ENCODE assay signal across 19 cellular contexts in the genomic region with DNA sequence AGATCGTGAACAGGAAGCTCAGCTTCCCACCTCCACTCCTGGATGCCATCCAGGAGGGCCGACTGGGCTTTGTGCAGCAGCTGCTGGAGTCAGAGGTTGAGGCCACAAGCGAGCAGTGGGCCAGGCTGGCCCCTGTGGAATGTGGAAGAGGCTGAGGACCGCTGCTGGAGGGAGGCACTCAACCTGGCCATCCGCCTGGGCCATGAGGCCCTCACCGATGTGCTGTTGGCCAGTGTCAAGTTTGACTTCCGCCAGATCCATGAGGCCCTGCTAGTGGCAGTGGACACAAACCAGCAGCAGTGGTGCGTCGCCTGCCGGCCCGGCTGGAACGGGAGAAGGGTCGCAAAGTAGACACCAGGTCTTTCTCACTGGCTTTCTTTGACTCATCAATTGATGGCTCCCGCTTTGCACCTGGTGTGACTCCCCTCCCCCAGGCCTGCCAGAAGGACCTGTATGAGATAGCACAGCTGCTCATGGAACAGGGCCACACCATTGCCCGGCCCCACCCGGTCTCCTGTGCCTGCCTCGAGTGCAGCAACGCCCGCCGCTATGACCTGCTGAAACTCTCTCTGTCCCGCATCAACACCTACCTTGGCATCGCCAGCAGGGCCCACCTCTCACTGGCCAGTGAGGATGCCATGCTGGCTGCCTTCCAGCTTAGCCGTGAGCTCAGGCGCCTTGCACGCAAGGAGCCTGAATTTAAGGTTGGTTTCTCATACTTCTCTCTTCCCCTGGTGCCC. TPM values are rescaled to one million over a fixed set of nuclear protein-coding genes. Genes with fewer than 3 reads are reported as not detected.
DNase-seq lines count a peak whose midpoint lies in the region; ATAC-seq and TF ChIP-seq lines count a peak whose summit lies in the region.
"Had no signal": no experiment of that assay in that cellular context is flagged by ENCODE, and none has a peak within 500 bp of the region (broad histone marks: within the 10 kb centered on the region; RNA-seq: fewer than 3 reads in every experiment).

No MANE protein-coding gene starts in this region.

- H3K4me1 Mint-ChIP-seq in nephron progenitor cell, result peaks cover 55% of the 10 kb centered on the region
- H3K4me1 Mint-ChIP-seq in stimulated activated naive CD8-positive, alpha-beta T cell treated with anti-CD3 and anti-CD28 coated beads, Interleukin-15, amount 100 ng/mL, for 72 hours, result peaks cover 19% of the 10 kb centered on the region

- no peak overlapping the region for H3K4me3 Mint-ChIP-seq in nephron progenitor cell
- H3K4me3 Mint-ChIP-seq in stimulated activated naive CD8-positive, alpha-beta T cell treated with anti-CD3 and anti-CD28 coated beads, Interleukin-15, amount 100 ng/mL, for 72 hours, result no peak overlapping the region
- H3K4me3 Mint-ChIP-seq: B cell had no signal

- H3K27me3 Mint-ChIP-seq in nephron progenitor cell (ENCODE audit: low read depth, poor library complexity), result peaks cover 10% of the 10 kb centered on the region
- no peaks in the 10 kb centered on the region for H3K27me3 Mint-ChIP-seq in stimulated activated naive CD8-positive, alpha-beta T cell treated with anti-CD3 and anti-CD28 coated beads, Interleukin-15, amount 100 ng/mL, for 72 hours
- H3K27me3 Mint-ChIP-seq: B cell had no signal

- peaks cover 3% of the 10 kb centered on the region for H3K9me3 Mint-ChIP-seq in nephron progenitor cell
- no peaks in the 10 kb centered on the region for H3K9me3 Mint-ChIP-seq in stimulated activated naive CD8-positive, alpha-beta T cell treated with anti-CD3 and anti-CD28 coated beads, Interleukin-15, amount 100 ng/mL, for 72 hours

- no peaks in the 10 kb centered on the region for H3K36me3 Mint-ChIP-seq in nephron progenitor cell (ENCODE audit: low read depth)

- H3K27ac Mint-ChIP-seq in nephron progenitor cell, result peak overlapping the region; percentile 87
- H3K27ac Mint-ChIP-seq in stimulated activated naive CD8-positive, alpha-beta T cell treated with anti-CD3 and anti-CD28 coated beads, Interleukin-15, amount 100 ng/mL, for 72 hours, result peak overlapping the region in 1 of 2 donors; percentile 75
- H3K27ac Mint-ChIP-seq: B cell had no signal

- ATAC-seq in HG03342 (IDR thresholded peaks at IDR 0.05; ENCODE audit: unreplicated experiment), result no peak
- ATAC-seq in stimulated activated naive CD8-positive, alpha-beta T cell treated with anti-CD3 and anti-CD28 coated beads, Interleukin-15, amount 100 ng/mL, for 72 hours, result no peak

- DNase-seq in COLO668 (lab: John Stamatoyannopoulos, UW; ENCODE audit: unreplicated experiment) (peak; percentile 44), H4 (ENCODE audit: low spot score) (peak; percentile 12), dermis blood vessel endothelial cell (peak; percentile 36), nephron progenitor cell (no peak), HT-29 (ENCODE audit: low spot score) (no peak)
- DNase-seq in stimulated activated naive CD8-positive, alpha-beta T cell treated with anti-CD3 and anti-CD28 coated beads, Interleukin-15, amount 100 ng/mL, for 72 hours, result no peak
- DNase-seq: activated CD4-positive, alpha-beta T cell treated with anti-CD3 and anti-CD28 coated beads for 1 hour; activated gamma-delta T cell treated with Interleukin-2 at 50 U/mL for 16 hours; anterior cingulate cortex; GOT3; left ventricle myocardium inferior; NCI-H1092 treated with DMSO at 0.1 percent for 48 hours; T1000 had no signal

- no peak for TF ChIP-seq CTCF in nephron progenitor cell (IDR thresholded peaks at IDR 0.05)

RNA-seq across cellular contexts. Expression of a gene that starts 24.9 kb away (rescaled TPM):
- 0.33 TPM in 1 of 2 replicates, not detected in the other for total RNA-seq in H4 (2014; rRNA removed; shearing (Covaris generic))
- total RNA-seq in dermis blood vessel endothelial cell, result not detected in 2 replicates
- not detected in 2 replicates for total RNA-seq in HT-29 (2014; rRNA removed; shearing (Covaris generic))
- total RNA-seq: B cell, frontal cortex, posterior vena cava, SK-MEL-5 had no signal

RNA-seq across cellular contexts. Expression of a gene that starts 28.0 kb away (rescaled TPM):
- not detected in 2 replicates for total RNA-seq in H4 (2014; rRNA removed; shearing (Covaris generic))
- total RNA-seq in dermis blood vessel endothelial cell, result not detected in 2 replicates
- total RNA-seq in HT-29 (2014; rRNA removed; shearing (Covaris generic)), result not detected in 2 replicates
- total RNA-seq: B cell, frontal cortex, SK-MEL-5, smooth muscle cell had no signal

RNA-seq across cellular contexts. Expression of a gene that starts 54.3 kb away (rescaled TPM):
- total RNA-seq in H4 (2014; rRNA removed; shearing (Covaris generic)), result 0.18 and 0.91 TPM in 2 replicates
- 0.85 and 0.93 TPM in 2 replicates for total RNA-seq in dermis blood vessel endothelial cell
- 2.1 and 2.8 TPM in 2 replicates for total RNA-seq in HT-29 (2014; rRNA removed; shearing (Covaris generic))

Comparison
In these comparisons a context has a peak if more than half of its experiments do, and no peak if none do; other contexts are left out.
1. DNase-seq: peak in COLO668 (single experiment), H4 (single experiment) and dermis blood vessel endothelial cell (single experiment); none in nephron progenitor cell (single experiment), HT-29 (single experiment) and stimulated activated naive CD8-positive, alpha-beta T cell treated with anti-CD3 and anti-CD28 coated beads, Interleukin-15, amount 100 ng/mL, for 72 hours (0 of 2).